In genomic region chr15:93105510-93105909, GRCh38 we compare ENCODE assay signal across 15 cellular contexts. TPM values are rescaled to one million over a fixed set of nuclear protein-coding genes. Genes with fewer than 3 reads are reported as not detected.
DNase-seq lines count a peak whose midpoint lies in the region; ATAC-seq and TF ChIP-seq lines count a peak whose summit lies in the region.
"Had no signal": no experiment of that assay in that cellular context is flagged by ENCODE, and none has a peak within 500 bp of the region (broad histone marks: within the 10 kb centered on the region; RNA-seq: fewer than 3 reads in every experiment).

No MANE protein-coding gene starts in this region.

- no peak for ATAC-seq in activated T-helper 17 cell treated with anti-CD3 and anti-CD28 coated beads, Interleukin-2, amount 50 U/mL, for 72 hours (replicated peaks)
- ATAC-seq in HG03139 (IDR thresholded peaks at IDR 0.05; ENCODE audit: unreplicated experiment) = no peak
- ATAC-seq: K562 had no signal

- H3K27me3 ChIP-seq in HUES48 (ENCODE audit: control insufficient read depth, insufficient read depth, low read length) (peaks cover 22% of the 10 kb centered on the region), endodermal cell (ENCODE audit: control insufficient read depth, insufficient read depth, low read length, poor library complexity, severe bottlenecking) (no peaks in the 10 kb centered on the region), neural progenitor cell (peaks cover 20% of the 10 kb centered on the region)

- peaks cover 4% of the 10 kb centered on the region for H3K36me3 Mint-ChIP-seq in endodermal cell (ENCODE audit: low read depth)
- H3K36me3 Mint-ChIP-seq in neural progenitor cell = peaks cover 13% of the 10 kb centered on the region
- no peaks in the 10 kb centered on the region for H3K36me3 Mint-ChIP-seq in Calu3 (ENCODE audit: insufficient read depth, unreplicated experiment)
- no peaks in the 10 kb centered on the region for H3K36me3 Mint-ChIP-seq in activated T-helper 17 cell treated with anti-CD3 and anti-CD28 coated beads, Interleukin-2, amount 50 U/mL, for 72 hours (ENCODE audit: low read depth)

- H3K27ac Mint-ChIP-seq in endodermal cell (no peak overlapping the region), neural progenitor cell (no peak overlapping the region), Calu3 (ENCODE audit: unreplicated experiment) (no peak overlapping the region)
- no peak overlapping the region for H3K27ac Mint-ChIP-seq in activated T-helper 17 cell treated with anti-CD3 and anti-CD28 coated beads, Interleukin-2, amount 50 U/mL, for 72 hours
- H3K27ac Mint-ChIP-seq: CD4-positive, alpha-beta T cell had no signal

- no TSS peak for BruUV-seq in Calu3 (replicated peaks; lab: Mats Ljungman, UMichigan)

- H3K27ac ChIP-seq in HUES48 (ENCODE audit: low read depth, low read length) = peak overlapping the region; percentile 77
- no peak overlapping the region for H3K27ac ChIP-seq in endodermal cell (ENCODE audit: low read depth, low read length)
- no peak overlapping the region for H3K27ac ChIP-seq in neural progenitor cell

- H3K27me3 Mint-ChIP-seq in endodermal cell (ENCODE audit: insufficient read depth) (peaks cover 39% of the 10 kb centered on the region), neural progenitor cell (ENCODE audit: insufficient read depth, low read depth) (peaks cover 7% of the 10 kb centered on the region), Calu3 (ENCODE audit: unreplicated experiment) (peaks cover 12% of the 10 kb centered on the region)
- peaks cover 41% of the 10 kb centered on the region for H3K27me3 Mint-ChIP-seq in activated T-helper 17 cell treated with anti-CD3 and anti-CD28 coated beads, Interleukin-2, amount 50 U/mL, for 72 hours

- H3K4me3 ChIP-seq in HUES48 (ENCODE audit: low read depth, low read length) (no peak overlapping the region), endodermal cell (ENCODE audit: low read length) (no peak overlapping the region), neural progenitor cell (no peak overlapping the region)
- H3K4me3 ChIP-seq: K562 had no signal

- no peaks in the 10 kb centered on the region for H3K79me2 ChIP-seq in neural progenitor cell (ENCODE audit: low read depth)

- H2AFZ ChIP-seq in neural progenitor cell (replicated peaks) = no peak overlapping the region

- H3K4me2 ChIP-seq in neural progenitor cell = peak overlapping the region; percentile 1

- CTCF ChIA-PET in Calu3 (lab: Charles Lee) = interaction anchor here (1.6 kb wide), 1 partner anchor 18 kb away, joined by 4 read pairs; no protein-coding TSS in a partner anchor

- 0 to 7% methylated on average over 1 of the region's 1 CpG for WGBS in endodermal cell (ENCODE audit: insufficient coverage in 1 of 2, insufficient read length in 1 of 2), 2 experiments

- no peaks in the 10 kb centered on the region for H3K9me3 ChIP-seq in HUES48 (ENCODE audit: control insufficient read depth, insufficient read depth, low read length)
- no peaks in the 10 kb centered on the region for H3K9me3 ChIP-seq in endodermal cell (ENCODE audit: control insufficient read depth, low read length)
- H3K9me3 ChIP-seq in neural progenitor cell (ENCODE audit: low read depth) = no peaks in the 10 kb centered on the region

- no peak overlapping the region for H3K9ac ChIP-seq in HUES48 (ENCODE audit: low read depth, low read length)
- H3K9ac ChIP-seq in endodermal cell (ENCODE audit: extremely low read depth, low read length, poor library complexity, severe bottlenecking) = no peak overlapping the region
- no peak overlapping the region for H3K9ac ChIP-seq in neural progenitor cell

- H3K4me1 Mint-ChIP-seq in endodermal cell (peaks cover 21% of the 10 kb centered on the region), neural progenitor cell (peaks cover 11% of the 10 kb centered on the region), Calu3 (ENCODE audit: low read depth, unreplicated experiment) (peaks cover 3% of the 10 kb centered on the region)
- H3K4me1 Mint-ChIP-seq in activated T-helper 17 cell treated with anti-CD3 and anti-CD28 coated beads, Interleukin-2, amount 50 U/mL, for 72 hours = no peaks in the 10 kb centered on the region

- H3K9me3 Mint-ChIP-seq in endodermal cell (no peaks in the 10 kb centered on the region), neural progenitor cell (peaks cover 10% of the 10 kb centered on the region), Calu3 (ENCODE audit: low read depth, unreplicated experiment) (no peaks in the 10 kb centered on the region)
- no peaks in the 10 kb centered on the region for H3K9me3 Mint-ChIP-seq in activated T-helper 17 cell treated with anti-CD3 and anti-CD28 coated beads, Interleukin-2, amount 50 U/mL, for 72 hours

- H4K20me1 ChIP-seq in neural progenitor cell (ENCODE audit: low read depth) = no peaks in the 10 kb centered on the region

- H3K4me1 ChIP-seq in HUES48 (ENCODE audit: control insufficient read depth, insufficient read depth, low read length) = peaks cover 36% of the 10 kb centered on the region
- no peaks in the 10 kb centered on the region for H3K4me1 ChIP-seq in endodermal cell (ENCODE audit: control insufficient read depth, insufficient read depth, low read length)
- peaks cover 22% of the 10 kb centered on the region for H3K4me1 ChIP-seq in neural progenitor cell

- H3K36me3 ChIP-seq in HUES48 (ENCODE audit: control insufficient read depth, insufficient read depth, low read length) (no peaks in the 10 kb centered on the region), endodermal cell (ENCODE audit: control insufficient read depth, insufficient read depth, low read length) (no peaks in the 10 kb centered on the region), neural progenitor cell (no peaks in the 10 kb centered on the region)

- intact Hi-C loops in Calu3 (cut with micrococcal nuclease; ENCODE audit: unreplicated experiment) = no loop called here

- H3K4me3 Mint-ChIP-seq in endodermal cell = no peak overlapping the region
- no peak overlapping the region for H3K4me3 Mint-ChIP-seq in neural progenitor cell
- H3K4me3 Mint-ChIP-seq in Calu3 (ENCODE audit: low read depth, unreplicated experiment) = no peak overlapping the region
- no peak overlapping the region for H3K4me3 Mint-ChIP-seq in activated T-helper 17 cell treated with anti-CD3 and anti-CD28 coated beads, Interleukin-2, amount 50 U/mL, for 72 hours
- H3K4me3 Mint-ChIP-seq: CD4-positive, alpha-beta T cell had no signal

- peaks cover 17% of the 10 kb centered on the region for H3F3A ChIP-seq in neural progenitor cell (ENCODE audit: low read depth)

- TF ChIP-seq CTCF in endodermal cell (conservative IDR thresholded peaks at IDR 0.05) (no peak), neural progenitor cell (IDR thresholded peaks at IDR 0.05) (no peak), Calu3 (IDR thresholded peaks at IDR 0.05; ENCODE audit: unreplicated experiment) (no peak)

- peak; percentile 23 for DNase-seq in NCI-H2171 treated with DMSO at 0.1 percent for 48 hours (lab: John Stamatoyannopoulos, UW)
- DNase-seq in NCI-H2171 (lab: John Stamatoyannopoulos, UW) = no peak
- peak; percentile 55 for DNase-seq in endodermal cell
- DNase-seq in neural progenitor cell (ENCODE audit: low spot score) = no peak
- no peak for DNase-seq in Calu3
- DNase-seq: ACHN; C1 segment of cervical spinal cord; CD4-positive, alpha-beta T cell; DND-41; GF-D8; H9 had no signal

RNA-seq across cellular contexts. Expression of gene RGMA, which starts 16.5 kb away (rescaled TPM):
- total RNA-seq in endodermal cell (10 to 100 TPM; 37.7 to 67.1 TPM), neural progenitor cell (ENCODE audit: low replicate concordance) (41.4 and 85.1 TPM in 2 replicates), Calu3 (2022) (0.73 and 0.78 TPM in 2 replicates)
- 64.3 TPM for polyA plus RNA-seq in endodermal cell (2013, experiment 1 of 2)
- 48.1 TPM for polyA plus RNA-seq in endodermal cell (2013, experiment 2 of 2)
- under 1 TPM; 0.15 to 0.26 TPM for total RNA-seq in activated T-helper 17 cell treated with anti-CD3 and anti-CD28 coated beads, Interleukin-2, amount 50 U/mL, for 72 hours
- total RNA-seq: CD4-positive, alpha-beta T cell had no signal

Comparison
In these comparisons a context has a peak if more than half of its experiments do, and no peak if none do; other contexts are left out.
1. DNase-seq: peak in NCI-H2171 treated with DMSO at 0.1 percent for 48 hours (single experiment) and endodermal cell (single experiment); none in NCI-H2171 (single experiment), neural progenitor cell (single experiment) and Calu3 (single experiment).
2. RNA of gene RGMA, which starts 16.5 kb away (total RNA-seq): 37.7 to 67.1 TPM in endodermal cell and 41.4 to 85.1 TPM in neural progenitor cell; 0.73 to 0.78 TPM in Calu3 and 0.15 to 0.26 TPM in activated T-helper 17 cell treated with anti-CD3 and anti-CD28 coated beads, Interleukin-2, amount 50 U/mL, for 72 hours; every median in the first group is over 10 times any median in the second.